8 cellular contexts compared by ENCODE assay signal in the genomic region with DNA sequence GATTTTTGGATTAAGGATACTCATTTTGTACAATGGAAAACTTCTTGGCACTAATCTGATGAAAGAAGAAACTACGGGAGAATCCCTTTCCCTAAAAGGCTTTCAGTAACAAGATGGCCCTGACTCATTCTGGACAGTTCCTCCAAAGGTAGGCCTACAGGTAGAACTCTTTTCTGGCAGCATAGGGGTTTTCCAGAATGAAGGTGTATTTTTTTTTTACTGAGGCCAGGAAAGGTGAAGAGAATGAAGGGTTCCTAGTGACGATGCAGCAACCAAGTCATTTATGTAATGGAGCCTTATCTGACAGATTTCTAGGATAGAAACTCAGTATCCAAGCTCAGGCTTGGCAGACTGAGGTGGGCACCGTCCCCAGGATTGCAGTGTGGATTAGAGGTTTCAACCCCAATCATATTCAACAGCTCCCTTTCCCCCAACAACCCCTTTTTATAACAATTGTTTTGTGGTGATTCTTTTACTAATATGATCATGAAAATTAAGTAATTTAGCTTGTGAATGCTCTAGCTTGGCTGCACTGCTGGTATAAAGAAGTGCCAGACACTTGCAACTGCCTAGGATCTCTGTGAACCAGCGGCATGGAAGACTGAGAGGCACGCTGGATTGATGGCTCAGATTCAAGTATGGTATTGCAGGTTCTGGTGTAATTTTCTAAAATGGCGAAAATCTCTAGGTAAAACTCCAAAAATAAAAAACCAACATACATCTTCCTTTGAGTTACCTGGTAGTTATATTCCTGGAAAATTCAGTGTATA. TPM values are rescaled to one million over a fixed set of nuclear protein-coding genes. Genes with fewer than 3 reads are reported as not detected.
A peak's percentile ranks its signal among the peaks of the same experiment; 100 is the strongest.
DNase-seq lines count a peak whose midpoint lies in the region; ATAC-seq and TF ChIP-seq lines count a peak whose summit lies in the region.

No MANE protein-coding gene starts in this region.

- CTCF ChIA-PET in AG04450 (lab: Charles Lee), result interaction anchor here (0.7 to 7.2 kb wide), 3 partner anchors 11 to 63 kb away, joined by 3 to 41 read pairs (median 34); partner anchors contain the start of genes B2M and SPG11

- H3K9me3 Mint-ChIP-seq in IgD-negative memory B cell, result no peaks in the 10 kb centered on the region
- H3K9me3 Mint-ChIP-seq in natural killer cell treated with Interleukin-12 subunit alpha and Interleukin-12 subunit beta and Interleukin-15 and Interleukin-18, amount 100 ng/mL, for 72 hours, result no peaks in the 10 kb centered on the region

- peak overlapping the region; percentile 54 to 97 (median 92) for H3K4me3 Mint-ChIP-seq in IgD-negative memory B cell
- H3K4me3 Mint-ChIP-seq in natural killer cell treated with Interleukin-12 subunit alpha and Interleukin-12 subunit beta and Interleukin-15 and Interleukin-18, amount 100 ng/mL, for 72 hours, result peak overlapping the region; percentile 97

- H3K4me3 ChIP-seq in AG04450 (ENCODE audit: low read depth, low read length), result no peak overlapping the region
- H3K4me3 ChIP-seq in foreskin fibroblast (ENCODE audit: low read depth in 1 of 2, low read length in 2 of 2), result no peak overlapping the region

- peak overlapping the region; percentile 96 to 100 (median 99) for H3K27ac Mint-ChIP-seq in IgD-negative memory B cell
- peak overlapping the region; percentile 95 to 100 for H3K27ac Mint-ChIP-seq in natural killer cell treated with Interleukin-12 subunit alpha and Interleukin-12 subunit beta and Interleukin-15 and Interleukin-18, amount 100 ng/mL, for 72 hours

- no peak for TF ChIP-seq CTCF in AG04450 (IDR thresholded peaks at IDR 0.05; ENCODE audit: low read depth, low read length)
- no peak for TF ChIP-seq CTCF in foreskin fibroblast (IDR thresholded peaks at IDR 0.05; ENCODE audit: low read depth, low read length)

- H3K4me1 Mint-ChIP-seq in IgD-negative memory B cell, result peaks cover 45 to 55% (median 46%) of the 10 kb centered on the region in 3 donors
- H3K4me1 Mint-ChIP-seq in natural killer cell treated with Interleukin-12 subunit alpha and Interleukin-12 subunit beta and Interleukin-15 and Interleukin-18, amount 100 ng/mL, for 72 hours (ENCODE audit: low read depth in 2 of 2), result peaks cover 55 to 78% of the 10 kb centered on the region in 2 donors

- DNase-seq in AG04450 (ENCODE audit: low read depth, low spot score), result no peak
- DNase-seq in caudate nucleus (lab: John Stamatoyannopoulos, UW), result no peak
- no peak for DNase-seq in natural killer cell treated with Interleukin-12 subunit alpha and Interleukin-12 subunit beta and Interleukin-15 and Interleukin-18, amount 100 ng/mL, for 72 hours (ENCODE audit: low spot score)
- no peak for DNase-seq in NCI-H1417 treated with DMSO at 0.1 percent for 48 hours (lab: John Stamatoyannopoulos, UW)
- DNase-seq in foreskin fibroblast, result no peak
- no peak for DNase-seq in stimulated activated CD4-positive, alpha-beta T cell treated with anti-CD3 and anti-CD28 coated beads, Interleukin-4, amount 100 ng/mL, for 24 hours

- POLR2A ChIA-PET in AG04450 (lab: Yijun Ruan, JAX), result interaction anchor here (0.6 to 4.6 kb wide), 2 partner anchors 9 to 16 kb away, joined by 3 to 67 read pairs; partner anchors contain the start of genes B2M, PATL2 and TRIM69

- peaks cover 4% of the 10 kb centered on the region for H3K36me3 Mint-ChIP-seq in IgD-negative memory B cell
- no peaks in the 10 kb centered on the region for H3K36me3 Mint-ChIP-seq in natural killer cell treated with Interleukin-12 subunit alpha and Interleukin-12 subunit beta and Interleukin-15 and Interleukin-18, amount 100 ng/mL, for 72 hours

- H3K9me3 ChIP-seq in AG04450 (ENCODE audit: control insufficient read depth, insufficient read depth, low read length), result no peaks in the 10 kb centered on the region

- H3K27me3 ChIP-seq in AG04450 (ENCODE audit: control insufficient read depth, insufficient read depth, low read length), result no peaks in the 10 kb centered on the region

- H3K27me3 Mint-ChIP-seq in IgD-negative memory B cell, result no peaks in the 10 kb centered on the region
- H3K27me3 Mint-ChIP-seq in natural killer cell treated with Interleukin-12 subunit alpha and Interleukin-12 subunit beta and Interleukin-15 and Interleukin-18, amount 100 ng/mL, for 72 hours, result no peaks in the 10 kb centered on the region

- ATAC-seq in natural killer cell treated with Interleukin-12 subunit alpha and Interleukin-12 subunit beta and Interleukin-15 and Interleukin-18, amount 100 ng/mL, for 72 hours, result no peak
- ATAC-seq in GM19351 (IDR thresholded peaks at IDR 0.05; ENCODE audit: unreplicated experiment), result no peak

- H3K27ac ChIP-seq in AG04450 (ENCODE audit: low read depth, low read length) (peak overlapping the region; percentile 95), caudate nucleus (ENCODE audit: low read depth, low read length) (peak overlapping the region; percentile 8)

RNA-seq across cellular contexts. Expression of gene TRIM69, which starts 8.7 kb away (rescaled TPM):
- 11.9 and 16.4 TPM in 2 replicates for polyA plus RNA-seq in AG04450 (2011; rRNA removed)
- polyA minus RNA-seq in AG04450 (2011; rRNA and poly(A)+ RNA removed), result 10.1 and 15.4 TPM in 2 replicates
- 30.7 TPM for polyA plus RNA-seq in IgD-negative memory B cell
- 10 to 100 TPM; 28.8 to 33.9 TPM for total RNA-seq in natural killer cell treated with Interleukin-12 subunit alpha and Interleukin-12 subunit beta and Interleukin-15 and Interleukin-18, amount 100 ng/mL, for 72 hours

RNA-seq across cellular contexts. Expression of gene B2M, which starts 16.3 kb away (rescaled TPM):
- polyA plus RNA-seq in AG04450 (2011; rRNA removed) (5,193 and 5,536 TPM in 2 replicates), IgD-negative memory B cell (23,226 TPM)
- 456 and 553 TPM in 2 replicates for polyA minus RNA-seq in AG04450 (2011; rRNA and poly(A)+ RNA removed)
- total RNA-seq in natural killer cell treated with Interleukin-12 subunit alpha and Interleukin-12 subunit beta and Interleukin-15 and Interleukin-18, amount 100 ng/mL, for 72 hours, result 1,000 to 10,000 TPM; 2,989 to 7,967 TPM

RNA-seq across cellular contexts. Expression of gene PATL2, which starts 16.5 kb away (rescaled TPM):
- polyA plus RNA-seq in AG04450 (2011; rRNA removed) (0.17 and 0.50 TPM in 2 replicates), IgD-negative memory B cell (17.7 TPM)
- 0.26 and 0.28 TPM in 2 replicates for polyA minus RNA-seq in AG04450 (2011; rRNA and poly(A)+ RNA removed)
- 10 to 100 TPM; 13.0 to 19.1 TPM for total RNA-seq in natural killer cell treated with Interleukin-12 subunit alpha and Interleukin-12 subunit beta and Interleukin-15 and Interleukin-18, amount 100 ng/mL, for 72 hours

Comparison
In these comparisons a context has a peak if more than half of its experiments do, and no peak if none do; other contexts are left out.
1. RNA of gene PATL2, which starts 16.5 kb away (polyA plus RNA-seq): 17.7 TPM in IgD-negative memory B cell (single experiment); 0.17 to 0.50 TPM in AG04450; every median in the first group is over 10 times any median in the second.